Comparison of ENCODE assay signal across 10 cellular contexts in genomic region chr3:41202834-41203345, GRCh38. TPM values are rescaled to one million over a fixed set of nuclear protein-coding genes. Genes with fewer than 3 reads are reported as not detected.
DNase-seq lines count a peak whose midpoint lies in the region; ATAC-seq, FAIRE-seq and TF ChIP-seq lines count a peak whose summit lies in the region.
"Had no signal": no experiment of that assay in that cellular context is flagged by ENCODE, and none has a peak within 500 bp of the region (broad histone marks: within the 10 kb centered on the region; RNA-seq: fewer than 3 reads in every experiment).

No MANE protein-coding gene starts in this region.

- H3K27ac ChIP-seq in astrocyte (ENCODE audit: low read depth, low read length) (no peak overlapping the region), keratinocyte (ENCODE audit: control insufficient read depth, insufficient read depth, low read length) (peak overlapping the region; percentile 22), upper lobe of right lung (no peak overlapping the region)
- H3K27ac ChIP-seq: HL-60 had no signal

- H2AFZ ChIP-seq in astrocyte (ENCODE audit: low read depth, low read length) = no peak overlapping the region
- H2AFZ ChIP-seq in keratinocyte (ENCODE audit: control insufficient read depth, low read length) = no peak overlapping the region

- FAIRE-seq in astrocyte (lab: Jason Lieb, UNC) (no peak), keratinocyte (lab: Jason Lieb, UNC) (peak; percentile 84)

- H3K4me2 ChIP-seq in astrocyte (ENCODE audit: low read length) = peak overlapping the region; percentile 93
- peak overlapping the region; percentile 79 for H3K4me2 ChIP-seq in keratinocyte (ENCODE audit: control insufficient read depth, extremely low read depth, insufficient read depth, low read depth, low read length)

- H3K4me1 Mint-ChIP-seq in stimulated activated naive CD8-positive, alpha-beta T cell treated with anti-CD3 and anti-CD28 coated beads, Interleukin-15, Interleukin-2, amounts not matched to agents 100 ng/mL and 50 ng/mL, for 24 hours (ENCODE audit: low read depth) = peaks cover 77% of the 10 kb centered on the region
- peaks cover 37% of the 10 kb centered on the region for H3K4me1 Mint-ChIP-seq in astrocyte (ENCODE audit: low read depth, unreplicated experiment)

- peak; percentile 35 for TF ChIP-seq CTCF in astrocyte (IDR thresholded peaks at IDR 0.05; ENCODE audit: insufficient read depth, low read depth, low read length)
- TF ChIP-seq CTCF in keratinocyte (optimal IDR thresholded peaks at IDR 0.05 in 1 of 3, IDR thresholded peaks at IDR 0.05 in 1 of 3, conservative IDR thresholded peaks at IDR 0.05 in 1 of 3; ENCODE audit: extremely low read depth in 1 of 3, insufficient read depth in 2 of 3, low read length in 3 of 3) = peak; percentile 33 to 49 (median 48)
- peak; percentile 44 for TF ChIP-seq CTCF in upper lobe of right lung (IDR thresholded peaks at IDR 0.05)

- dilution Hi-C loops in keratinocyte (cut with MboI; ENCODE audit: extremely low pct_ligation_motif_present, low sequenced_read_pairs) = no loop called here

- H3K4me3 Mint-ChIP-seq in stimulated activated naive CD8-positive, alpha-beta T cell treated with anti-CD3 and anti-CD28 coated beads, Interleukin-15, Interleukin-2, amounts not matched to agents 100 ng/mL and 50 ng/mL, for 24 hours = peak overlapping the region; percentile 89
- peak overlapping the region; percentile 100 for H3K4me3 Mint-ChIP-seq in astrocyte (ENCODE audit: unreplicated experiment)

- H3K9me3 Mint-ChIP-seq in stimulated activated naive CD8-positive, alpha-beta T cell treated with anti-CD3 and anti-CD28 coated beads, Interleukin-15, Interleukin-2, amounts not matched to agents 100 ng/mL and 50 ng/mL, for 24 hours = no peaks in the 10 kb centered on the region
- H3K9me3 Mint-ChIP-seq in astrocyte (ENCODE audit: unreplicated experiment) = no peaks in the 10 kb centered on the region

- peaks cover 12% of the 10 kb centered on the region for H3K4me1 ChIP-seq in astrocyte (ENCODE audit: insufficient read depth, low read length)
- H3K4me1 ChIP-seq in keratinocyte (ENCODE audit: control insufficient read depth, extremely low read depth, insufficient read depth, low read length) = peaks cover 23% of the 10 kb centered on the region
- H3K4me1 ChIP-seq in upper lobe of right lung = peaks cover 69% of the 10 kb centered on the region

- H4K20me1 ChIP-seq in astrocyte (ENCODE audit: insufficient read depth, low read length) (peaks cover 79% of the 10 kb centered on the region), keratinocyte (ENCODE audit: control insufficient read depth, extremely low read depth, insufficient read depth, low read length) (peaks cover 56% of the 10 kb centered on the region)

- H3K36me3 ChIP-seq in astrocyte (ENCODE audit: insufficient read depth, low read length) (no peaks in the 10 kb centered on the region), keratinocyte (ENCODE audit: control insufficient read depth in 2 of 2, extremely low read depth in 1 of 2, insufficient read depth in 2 of 2, low read length in 2 of 2) (peaks cover 0 to 4% of the 10 kb centered on the region in 2 experiments), upper lobe of right lung (no peaks in the 10 kb centered on the region)

- no peaks in the 10 kb centered on the region for H3K9me1 ChIP-seq in keratinocyte (ENCODE audit: control insufficient read depth, extremely low read depth, insufficient read depth, low read length)

- no peak for ATAC-seq in stimulated activated naive CD8-positive, alpha-beta T cell treated with anti-CD3 and anti-CD28 coated beads, Interleukin-15, Interleukin-2, amounts not matched to agents 100 U/mL and 50 U/mL, for 24 hours
- ATAC-seq in upper lobe of right lung (no peak), HG02763 (IDR thresholded peaks at IDR 0.05; ENCODE audit: unreplicated experiment) (no peak), GM18502 (IDR thresholded peaks at IDR 0.05; ENCODE audit: poor library complexity, unreplicated experiment) (no peak)
- ATAC-seq: mucosa of descending colon had no signal

- no peaks in the 10 kb centered on the region for H3K27me3 ChIP-seq in astrocyte (ENCODE audit: insufficient read depth, low read length)
- no peaks in the 10 kb centered on the region for H3K27me3 ChIP-seq in keratinocyte (ENCODE audit: control insufficient read depth, extremely low read depth, insufficient read depth, low read length)
- H3K27me3 ChIP-seq in upper lobe of right lung = no peaks in the 10 kb centered on the region

- peak overlapping the region; percentile 65 for H3K27ac Mint-ChIP-seq in stimulated activated naive CD8-positive, alpha-beta T cell treated with anti-CD3 and anti-CD28 coated beads, Interleukin-15, Interleukin-2, amounts not matched to agents 100 ng/mL and 50 ng/mL, for 24 hours
- H3K27ac Mint-ChIP-seq in astrocyte (ENCODE audit: unreplicated experiment) = peak overlapping the region; percentile 27

- H3K79me2 ChIP-seq in astrocyte (ENCODE audit: insufficient read depth, low read length) = peaks cover 85% of the 10 kb centered on the region
- peaks cover 84% of the 10 kb centered on the region for H3K79me2 ChIP-seq in keratinocyte (ENCODE audit: control insufficient read depth, insufficient read depth, low read length)

- H3K9me3 ChIP-seq in astrocyte (ENCODE audit: insufficient read depth, low read depth, low read length) (no peaks in the 10 kb centered on the region), keratinocyte (ENCODE audit: control insufficient read depth, low read depth, low read length) (no peaks in the 10 kb centered on the region), upper lobe of right lung (no peaks in the 10 kb centered on the region)
- H3K9me3 ChIP-seq: mucosa of descending colon had no signal

- intact Hi-C loops in upper lobe of right lung (cut with DNase I) = loop anchor here (10.0 kb wide), 1 partner anchor 618 kb away; no protein-coding TSS in a partner anchor

- peak overlapping the region; percentile 97 for H3K9ac ChIP-seq in astrocyte (ENCODE audit: low read length)
- H3K9ac ChIP-seq in keratinocyte (ENCODE audit: control insufficient read depth, extremely low read depth, insufficient read depth, low read length) = no peak overlapping the region

- H3K27me3 Mint-ChIP-seq in stimulated activated naive CD8-positive, alpha-beta T cell treated with anti-CD3 and anti-CD28 coated beads, Interleukin-15, Interleukin-2, amounts not matched to agents 100 ng/mL and 50 ng/mL, for 24 hours = peaks cover 6% of the 10 kb centered on the region
- no peaks in the 10 kb centered on the region for H3K27me3 Mint-ChIP-seq in astrocyte (ENCODE audit: low read depth, unreplicated experiment)

- DNase-seq in stimulated activated naive CD8-positive, alpha-beta T cell treated with anti-CD3 and anti-CD28 coated beads, Interleukin-15, Interleukin-2, amounts not matched to agents 100 U/mL and 50 U/mL, for 24 hours = no peak
- DNase-seq in M059J (ENCODE audit: low read depth) (peak; percentile 60), astrocyte (ENCODE audit: low read depth) (peak; percentile 49), keratinocyte (ENCODE audit: low read depth, low spot score) (no peak), upper lobe of right lung (no peak)

- peaks cover 28% of the 10 kb centered on the region for H3K36me3 Mint-ChIP-seq in stimulated activated naive CD8-positive, alpha-beta T cell treated with anti-CD3 and anti-CD28 coated beads, Interleukin-15, Interleukin-2, amounts not matched to agents 100 ng/mL and 50 ng/mL, for 24 hours (ENCODE audit: low read depth)
- peaks cover 3% of the 10 kb centered on the region for H3K36me3 Mint-ChIP-seq in astrocyte (ENCODE audit: low read depth, unreplicated experiment)

- peak overlapping the region; percentile 87 for H3K4me3 ChIP-seq in astrocyte (ENCODE audit: insufficient read depth, low read depth, low read length)
- H3K4me3 ChIP-seq in keratinocyte (ENCODE audit: control insufficient read depth in 2 of 3, extremely low read depth in 1 of 3, insufficient read depth in 2 of 3, low read depth in 1 of 3, low read length in 3 of 3) = peak overlapping the region; percentile 81 to 98 (median 98)
- peak overlapping the region; percentile 78 for H3K4me3 ChIP-seq in upper lobe of right lung
- H3K4me3 ChIP-seq: mucosa of descending colon had no signal

RNA-seq across cellular contexts. Expression of gene CTNNB1, which starts 3.6 kb away (rescaled TPM):
- total RNA-seq in M059J (2014; rRNA removed; shearing (Covaris generic)) = 261 and 368 TPM in 2 replicates
- total RNA-seq in astrocyte (656 and 710 TPM in 2 replicates), upper lobe of right lung (305 TPM)
- polyA plus RNA-seq in keratinocyte = 644 to 1,021 TPM (median 775 TPM) in 3 replicates
- polyA plus RNA-seq in keratinocyte (2011; ENCODE audit: low read depth) = 155 TPM
- polyA plus RNA-seq in keratinocyte (2011; cell fraction: cytosol; rRNA removed) = 508 and 639 TPM in 2 replicates
- polyA plus RNA-seq in keratinocyte (2011; cell fraction: nucleus; rRNA removed) = 1,414 and 1,476 TPM in 2 replicates
- polyA plus RNA-seq in keratinocyte (2012; ENCODE audit: low replicate concordance) = 337 and 485 TPM in 2 replicates
- 3,062 to 5,232 TPM (median 3,853 TPM) in 3 replicates for polyA minus RNA-seq in keratinocyte
- 705 TPM for polyA minus RNA-seq in keratinocyte (2011; cell fraction: cytosol; rRNA and poly(A)+ RNA removed)
- polyA minus RNA-seq in keratinocyte (2011; cell fraction: nucleus; rRNA and poly(A)+ RNA removed) = 1,878 and 2,895 TPM in 2 replicates

Comparison
In these comparisons a context has a peak if more than half of its experiments do, and no peak if none do; other contexts are left out.
1. DNase-seq: peak in M059J (single experiment) and astrocyte (single experiment); none in stimulated activated naive CD8-positive, alpha-beta T cell treated with anti-CD3 and anti-CD28 coated beads, Interleukin-15, Interleukin-2, amounts not matched to agents 100 U/mL and 50 U/mL, for 24 hours (single experiment), keratinocyte (single experiment) and upper lobe of right lung (single experiment).
2. Peak in every context shown above with its lines, with median percentiles within 50 percentile points of each other: H3K4me3 ChIP-seq and CTCF ChIP-seq.